ENCODE assay signal across 9 cellular contexts in the genomic region with DNA sequence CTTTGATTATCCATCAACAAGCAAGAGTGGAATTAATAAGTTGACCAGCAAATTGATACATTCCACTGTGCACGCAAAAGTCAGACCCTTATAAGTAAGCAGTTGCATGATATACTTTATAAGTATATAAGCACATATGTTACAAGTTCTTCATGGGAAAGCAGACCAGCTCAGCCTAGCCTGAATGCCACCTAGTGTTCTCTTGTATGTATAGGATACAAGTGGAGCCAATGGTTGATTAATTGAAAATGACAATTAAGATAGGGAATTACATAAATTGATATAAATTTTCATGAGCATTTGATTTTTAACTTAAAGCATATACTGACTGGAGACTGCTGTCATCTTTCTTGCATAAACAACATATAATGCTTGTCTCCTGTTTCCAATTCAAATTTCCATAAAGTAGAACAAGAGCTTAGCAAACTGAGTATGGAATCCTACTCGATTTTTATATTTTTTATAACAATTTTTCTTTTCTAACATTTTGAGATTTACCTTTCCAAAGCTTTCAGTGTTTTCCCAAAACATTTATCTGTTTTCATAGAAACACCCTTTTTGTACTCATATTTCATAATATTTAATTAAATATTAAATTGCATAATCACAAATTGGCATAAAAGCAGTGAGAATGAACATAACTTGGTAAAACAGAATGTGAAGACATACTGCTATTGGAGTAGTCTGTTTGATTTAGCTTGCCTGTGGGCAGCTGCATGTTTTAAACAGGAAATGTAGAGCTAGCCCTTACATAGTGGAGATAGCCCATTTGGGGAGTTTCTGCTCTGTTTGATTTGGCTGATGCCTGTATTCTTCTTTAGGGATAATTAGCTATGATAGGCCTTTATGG.
DNase-seq lines count a peak whose midpoint lies in the region; ATAC-seq and TF ChIP-seq lines count a peak whose summit lies in the region.
"Had no signal": no experiment of that assay in that cellular context is flagged by ENCODE, and none has a peak within 500 bp of the region (broad histone marks: within the 10 kb centered on the region; RNA-seq: fewer than 3 reads in every experiment).

No MANE protein-coding gene starts in this region.

- H3K79me2 ChIP-seq in ACC112 (ENCODE audit: control insufficient read depth, insufficient read depth, low read length, unreplicated experiment) = peaks cover 24% of the 10 kb centered on the region

- H3K4me1 ChIP-seq in ACC112 (ENCODE audit: control insufficient read depth, insufficient read depth, low read length, unreplicated experiment) (peaks cover 34% of the 10 kb centered on the region), right lobe of liver (peaks cover 0 to 13% (median 0%) of the 10 kb centered on the region in 4 donors)

- H3K27ac ChIP-seq in ACC112 (ENCODE audit: low read depth, low read length) (peak overlapping the region; percentile 49), right lobe of liver (no peak overlapping the region)

- H3K36me3 ChIP-seq in ACC112 (ENCODE audit: insufficient read depth, low read length) (no peaks in the 10 kb centered on the region), GM06990 (ENCODE audit: control insufficient read depth, insufficient read depth, low read length) (no peaks in the 10 kb centered on the region), right lobe of liver (no peaks in the 10 kb centered on the region)
- H3K36me3 ChIP-seq: HAP-1 had no signal

- ATAC-seq in right lobe of liver = peak; percentile 61 to 72 (median 70)
- ATAC-seq in HG02610 (IDR thresholded peaks at IDR 0.05; ENCODE audit: unreplicated experiment) = no peak
- no peak for ATAC-seq in GM19324 (IDR thresholded peaks at IDR 0.05; ENCODE audit: low FRiP score, unreplicated experiment)
- ATAC-seq in GM19035 (IDR thresholded peaks at IDR 0.05; ENCODE audit: unreplicated experiment) = no peak

- DNase-seq in GM06990 (ENCODE audit: extremely low read depth, insufficient read length) (no peak), NCI-H524 (lab: John Stamatoyannopoulos, UW) (peak; percentile 45 to 57), cardiac fibroblast (ENCODE audit: low read depth in 2 of 2) (peak; percentile 70 to 72), right lobe of liver (no peak)

- H3K9me3 ChIP-seq in right lobe of liver = no peaks in the 10 kb centered on the region
- H3K9me3 ChIP-seq: HAP-1 had no signal

- H3K4me3 ChIP-seq in ACC112 (ENCODE audit: low read depth, low read length) (no peak overlapping the region), GM06990 (replicated peaks; ENCODE audit: low read depth, low read length) (no peak overlapping the region), cardiac fibroblast (replicated peaks in 1 of 2; ENCODE audit: low read depth in 2 of 2, low read length in 2 of 2) (no peak overlapping the region), right lobe of liver (no peak overlapping the region)
- H3K4me3 ChIP-seq: HAP-1 had no signal

- H2AFZ ChIP-seq in ACC112 (ENCODE audit: low read length, unreplicated experiment) = no peak overlapping the region

- WGBS in right lobe of liver (ENCODE audit: insufficient coverage, low coverage, low lambda C conversion rate, missing lambda C conversion rate) = 48% methylated on average over 2 of the region's 2 CpGs

- TF ChIP-seq CTCF in GM06990 (IDR thresholded peaks at IDR 0.05; ENCODE audit: insufficient read depth, low read length, poor library complexity, severe bottlenecking) (peak; percentile 51), cardiac fibroblast (IDR thresholded peaks at IDR 0.05; ENCODE audit: low read depth, low read length) (peak; percentile 76), right lobe of liver (IDR thresholded peaks at IDR 0.05) (peak; percentile 31 to 51 (median 43))

- H3K27me3 ChIP-seq in ACC112 (ENCODE audit: insufficient read depth, low read length) (no peaks in the 10 kb centered on the region), GM06990 (replicated peaks; ENCODE audit: control insufficient read depth, insufficient read depth, low read length) (no peaks in the 10 kb centered on the region), right lobe of liver (no peaks in the 10 kb centered on the region)

- intact Hi-C loops in right lobe of liver (cut with DNase I) = no loop called here

- TF ChIP-seq POLR2A in right lobe of liver (IDR thresholded peaks at IDR 0.05) = no peak

Comparison
In these comparisons a context has a peak if more than half of its experiments do, and no peak if none do; other contexts are left out.
1. DNase-seq: peak in NCI-H524 (2 of 2) and cardiac fibroblast (2 of 2); none in GM06990 (single experiment) and right lobe of liver (0 of 3).
2. ATAC-seq: peak in right lobe of liver (4 of 4); none in HG02610 (single experiment), GM19324 (single experiment) and GM19035 (single experiment).
3. Peak in every context shown above with its lines, with median percentiles within 50 percentile points of each other: CTCF ChIP-seq.